Comparison of ENCODE assay signal across 1 cellular context in the genomic region with DNA sequence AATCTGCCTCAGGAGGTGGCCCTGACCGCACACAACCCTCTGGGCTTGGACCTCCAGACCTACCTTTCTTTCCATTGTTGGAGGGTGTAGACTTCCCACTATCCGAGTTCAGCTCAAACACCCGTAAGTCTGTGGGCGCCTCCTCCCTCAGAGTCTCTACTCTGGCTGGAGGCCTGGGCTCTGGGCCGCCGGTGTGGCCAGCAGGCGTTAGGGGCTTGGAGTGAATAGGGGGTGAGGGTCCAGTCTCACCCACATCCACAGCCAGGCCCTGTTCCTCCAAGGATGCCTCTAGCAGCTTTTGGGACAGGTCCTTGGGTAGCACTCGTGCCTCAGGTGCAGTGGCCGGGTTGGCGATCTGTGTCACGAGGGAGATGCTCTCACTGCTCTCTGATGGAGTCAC.
A peak's percentile ranks its signal among the peaks of the same experiment; 100 is the strongest.
TF ChIP-seq lines count a peak whose summit lies in the region.

No MANE protein-coding gene starts in this region.

TF ChIP-seq in K562, 482 proteins besides CTCF, POLR2A, EP300 and RAD21:
- TF ChIP-seq ZFP1 (CRISPR knock-in tag; IDR thresholded peaks at IDR 0.05) (no peak), POLR2G (IDR thresholded peaks at IDR 0.05; ENCODE audit: low read depth, low read length) (peak; percentile 60), SREBF1 (IDR thresholded peaks at IDR 0.05; ENCODE audit: borderline replicate concordance, low read depth, low read length) (no peak), SUPT5H (IDR thresholded peaks at IDR 0.05) (no peak), ZKSCAN1 (IDR thresholded peaks at IDR 0.05; ENCODE audit: low read depth, low read length) (no peak), ZSCAN32 (CRISPR knock-in tag; IDR thresholded peaks at IDR 0.05) (no peak), RBFOX2 (IDR thresholded peaks at IDR 0.05; ENCODE audit: low read depth, low read length) (peak; percentile 53)
